Comparison of ENCODE assay signal across 18 cellular contexts in the genomic region with DNA sequence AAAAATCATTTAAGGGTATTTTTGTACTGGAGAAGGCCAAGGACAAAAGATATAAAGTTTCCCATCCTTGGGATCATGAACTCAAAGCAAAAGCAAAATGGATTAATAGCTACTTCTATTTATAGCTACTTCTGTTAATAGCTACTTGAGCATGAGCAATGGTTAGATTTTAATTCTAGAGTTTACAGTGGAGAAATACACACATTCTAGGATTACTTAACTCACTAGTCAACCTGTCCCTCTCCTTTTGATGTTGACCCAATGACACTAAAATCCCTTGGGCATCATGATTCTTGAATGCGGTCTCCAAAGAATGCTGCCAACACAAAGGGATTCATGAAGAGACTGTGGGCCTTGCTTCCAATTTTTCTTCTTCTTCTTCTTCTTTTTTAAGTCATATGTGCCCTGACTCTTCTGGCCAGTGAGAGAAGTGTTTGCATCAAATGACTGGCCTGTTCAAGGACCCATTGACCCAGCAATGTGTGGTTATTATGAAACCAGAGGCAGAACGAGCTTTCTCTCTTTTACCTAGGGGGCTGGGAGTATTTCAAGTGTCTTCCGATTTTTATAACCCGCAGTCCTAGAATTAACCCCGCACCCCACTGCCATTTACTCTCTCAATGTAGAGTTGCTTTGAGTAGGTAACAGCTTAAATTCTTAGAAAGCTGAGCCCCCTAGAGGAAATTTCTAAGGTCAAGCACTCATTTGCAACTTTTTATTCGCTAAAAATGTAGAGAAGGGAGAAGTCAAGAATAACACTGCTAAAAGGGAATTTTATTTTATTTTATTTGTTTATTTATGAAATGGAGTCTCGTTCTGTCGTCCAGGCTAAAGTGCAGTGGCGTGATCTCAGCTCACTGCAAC. TPM values are rescaled to one million over a fixed set of nuclear protein-coding genes. Genes with fewer than 3 reads are reported as not detected.
DNase-seq lines count a peak whose midpoint lies in the region; ATAC-seq and TF ChIP-seq lines count a peak whose summit lies in the region.
"Had no signal": no experiment of that assay in that cellular context is flagged by ENCODE, and none has a peak within 500 bp of the region (broad histone marks: within the 10 kb centered on the region; RNA-seq: fewer than 3 reads in every experiment).

No MANE protein-coding gene starts in this region.

- H3K9me3 Mint-ChIP-seq in glutamatergic neuron (ENCODE audit: unreplicated experiment): peaks cover 1% of the 10 kb centered on the region

- DNase-seq in SK-N-SH (no peak), NCI-H2227 (lab: John Stamatoyannopoulos, UW; ENCODE audit: unreplicated experiment) (peak; percentile 38), adrenal gland (peak in 1 of 7 donors; percentile 11), upper lobe of right lung (no peak), GM20000 (ENCODE audit: low spot score) (no peak), glutamatergic neuron (no peak), amniotic stem cell (lab: John Stamatoyannopoulos, UW) (no peak)
- DNase-seq: 8988T, EL, MV-4-11, NCI-H1417 treated with DMSO at 0.1 percent for 48 hours, NCI-H2029, NCI-H345, NCI-H526 treated with DMSO at 0.1 percent for 48 hours, Peyer's patch, Right ventricle myocardium superior had no signal

- CTCF ChIA-PET in SK-N-SH (lab: Yijun Ruan, JAX): interaction anchor here (1.0 to 4.1 kb wide), 5 partner anchors 10 to 115 kb away, joined by 3 to 28 read pairs (median 5); no protein-coding TSS in a partner anchor

- H3K27ac ChIP-seq in SK-N-SH (ENCODE audit: low read depth in 2 of 2, low read length in 1 of 2): no peak overlapping the region
- peak overlapping the region in 3 of 5 donors; percentile 36 to 42 (median 37) for H3K27ac ChIP-seq in adrenal gland
- H3K27ac ChIP-seq in upper lobe of right lung: no peak overlapping the region
- H3K27ac ChIP-seq: BLaER1 treated with 17β-estradiol and CSF1 and Interleukin-3, amounts not matched to agents 10 nM and 100 nM; Peyer's patch had no signal

- no peaks in the 10 kb centered on the region for H3K9me2 ChIP-seq in SK-N-SH

- no peak overlapping the region for H3K9ac ChIP-seq in SK-N-SH
- H3K9ac ChIP-seq: BLaER1 treated with 17β-estradiol and CSF1 and Interleukin-3, amounts not matched to agents 10 nM and 100 nM had no signal

- H3K4me3 ChIP-seq in SK-N-SH (ENCODE audit: low read depth in 2 of 2, low read length in 1 of 2): no peak overlapping the region
- no peak overlapping the region for H3K4me3 ChIP-seq in adrenal gland
- no peak overlapping the region for H3K4me3 ChIP-seq in upper lobe of right lung
- H3K4me3 ChIP-seq: BLaER1 treated with 17β-estradiol and CSF1 and Interleukin-3, amounts not matched to agents 10 nM and 100 nM; Peyer's patch had no signal

- no peaks in the 10 kb centered on the region for H4K20me1 ChIP-seq in SK-N-SH (ENCODE audit: insufficient read depth)
- H4K20me1 ChIP-seq: BLaER1 treated with 17β-estradiol and CSF1 and Interleukin-3, amounts not matched to agents 10 nM and 100 nM had no signal

- ATAC-seq in SK-N-SH treated with all-trans-retinoic acid at 6 μM for 48 hours (no peak), upper lobe of right lung (peak; percentile 43)

- no peaks in the 10 kb centered on the region for H3F3A ChIP-seq in SK-N-SH (replicated peaks; ENCODE audit: insufficient read depth)

- H3K27me3 Mint-ChIP-seq in glutamatergic neuron (ENCODE audit: unreplicated experiment): peaks cover 4% of the 10 kb centered on the region

- H3K27me3 ChIP-seq in SK-N-SH (ENCODE audit: insufficient read depth) (no peaks in the 10 kb centered on the region; the same call in 1 of the 2 replicates), adrenal gland (no peaks in the 10 kb centered on the region), upper lobe of right lung (no peaks in the 10 kb centered on the region)
- H3K27me3 ChIP-seq: BLaER1 treated with 17β-estradiol and CSF1 and Interleukin-3, amounts not matched to agents 10 nM and 100 nM; Peyer's patch had no signal

- no peaks in the 10 kb centered on the region for H3K36me3 ChIP-seq in SK-N-SH (replicated peaks in 1 of 2; ENCODE audit: control insufficient read depth in 1 of 2, insufficient read depth in 2 of 2, low read length in 1 of 2)
- H3K36me3 ChIP-seq in adrenal gland (replicated peaks in 1 of 2): no peaks in the 10 kb centered on the region
- H3K36me3 ChIP-seq in upper lobe of right lung: no peaks in the 10 kb centered on the region
- H3K36me3 ChIP-seq: BLaER1 treated with 17β-estradiol and CSF1 and Interleukin-3, amounts not matched to agents 10 nM and 100 nM; Peyer's patch had no signal

- no peaks in the 10 kb centered on the region for H3K4me1 Mint-ChIP-seq in glutamatergic neuron (ENCODE audit: low read depth, unreplicated experiment)

- no peak overlapping the region for H2AFZ ChIP-seq in SK-N-SH (ENCODE audit: low read depth)

- TF ChIP-seq POLR2A in adrenal gland (IDR thresholded peaks at IDR 0.05): no peak

- intact Hi-C loops in adrenal gland (cut with DNase I) (no loop called here), upper lobe of right lung (cut with DNase I) (no loop called here)

- POLR2A ChIA-PET in SK-N-SH (lab: Yijun Ruan, JAX): no interaction called here

- TF ChIP-seq RAD21 in SK-N-SH (IDR thresholded peaks at IDR 0.05; ENCODE audit: low read length): no peak

- no peaks in the 10 kb centered on the region for H3K79me2 ChIP-seq in SK-N-SH (ENCODE audit: insufficient read depth)

- WGBS in SK-N-SH (ENCODE audit: low lambda C conversion rate): 79% methylated on average over 9 of the region's 9 CpGs
- 55 to 66% (median 61%) methylated on average over 9 of the region's 9 CpGs for WGBS in adrenal gland, 4 donors

- H3K4me2 ChIP-seq in SK-N-SH: no peak overlapping the region

- TF ChIP-seq CTCF in SK-N-SH (IDR thresholded peaks at IDR 0.05) (peak; percentile 10; the same call in 1 of the 2 replicates), adrenal gland (IDR thresholded peaks at IDR 0.05) (no peak), upper lobe of right lung (IDR thresholded peaks at IDR 0.05) (no peak), GM20000 (IDR thresholded peaks at IDR 0.05; ENCODE audit: extremely low read depth, missing control alignments) (no peak), glutamatergic neuron (IDR thresholded peaks at IDR 0.05; ENCODE audit: partially characterized antibody, unreplicated experiment) (no peak)

- H3K36me3 Mint-ChIP-seq in glutamatergic neuron (ENCODE audit: unreplicated experiment): no peaks in the 10 kb centered on the region

- no peak for TF ChIP-seq EP300 in SK-N-SH (IDR thresholded peaks at IDR 0.05; ENCODE audit: borderline replicate concordance in 1 of 2, low read depth in 1 of 2, low read length in 1 of 2)

- no peak overlapping the region for H3K27ac Mint-ChIP-seq in glutamatergic neuron (ENCODE audit: unreplicated experiment)

- H3K4me1 ChIP-seq in SK-N-SH (ENCODE audit: control insufficient read depth in 1 of 2, insufficient read depth in 2 of 2, low read depth in 1 of 2, low read length in 1 of 2) (no peaks in the 10 kb centered on the region), adrenal gland (replicated peaks in 1 of 2) (peaks cover 11 to 13% of the 10 kb centered on the region in 2 donors), upper lobe of right lung (no peaks in the 10 kb centered on the region)
- H3K4me1 ChIP-seq: Peyer's patch had no signal

- no peaks in the 10 kb centered on the region for H3K9me3 ChIP-seq in SK-N-SH
- no peaks in the 10 kb centered on the region for H3K9me3 ChIP-seq in adrenal gland (replicated peaks in 1 of 3)
- no peaks in the 10 kb centered on the region for H3K9me3 ChIP-seq in upper lobe of right lung
- H3K9me3 ChIP-seq: Peyer's patch had no signal

- H3K4me3 Mint-ChIP-seq in glutamatergic neuron (ENCODE audit: unreplicated experiment): no peak overlapping the region

TF ChIP-seq in SK-N-SH, 30 proteins besides CTCF, POLR2A, EP300 and RAD21 (continues in another document):
- TF ChIP-seq, protein P1, sequence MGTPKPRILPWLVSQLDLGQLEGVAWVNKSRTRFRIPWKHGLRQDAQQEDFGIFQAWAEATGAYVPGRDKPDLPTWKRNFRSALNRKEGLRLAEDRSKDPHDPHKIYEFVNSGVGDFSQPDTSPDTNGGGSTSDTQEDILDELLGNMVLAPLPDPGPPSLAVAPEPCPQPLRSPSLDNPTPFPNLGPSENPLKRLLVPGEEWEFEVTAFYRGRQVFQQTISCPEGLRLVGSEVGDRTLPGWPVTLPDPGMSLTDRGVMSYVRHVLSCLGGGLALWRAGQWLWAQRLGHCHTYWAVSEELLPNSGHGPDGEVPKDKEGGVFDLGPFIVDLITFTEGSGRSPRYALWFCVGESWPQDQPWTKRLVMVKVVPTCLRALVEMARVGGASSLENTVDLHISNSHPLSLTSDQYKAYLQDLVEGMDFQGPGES (IDR thresholded peaks at IDR 0.05; ENCODE audit: low read depth, low read length): no peak
- no peak for TF ChIP-seq SMC3 (IDR thresholded peaks at IDR 0.05; ENCODE audit: low read depth, low read length)
- no peak for TF ChIP-seq POLR2AphosphoS5 (IDR thresholded peaks at IDR 0.05; ENCODE audit: low read depth, low read length)
- no peak for TF ChIP-seq GATA2 (CRISPR knock-in tag; IDR thresholded peaks at IDR 0.05)

TF ChIP-seq in SK-N-SH treated with all-trans-retinoic acid at 6 μM for 48 hours, 23 proteins besides CTCF, POLR2A, EP300 and RAD21 (continues in another document):
- TF ChIP-seq SNAI2 (CRISPR knock-in tag; IDR thresholded peaks at IDR 0.05): no peak
- TF ChIP-seq CREB5 (CRISPR knock-in tag; IDR thresholded peaks at IDR 0.05; ENCODE audit: low read depth): no peak

RNA-seq across cellular contexts. Expression of gene OTOA, which starts 34.6 kb away (rescaled TPM):
- polyA plus RNA-seq in SK-N-SH (2012; rRNA removed) (0.02 TPM in 2 replicates), adrenal gland (1 to 10 TPM in 1 of 3 donors, under 1 TPM in 2; 0.16 to 2.6 (median 0.71) TPM)
- 0.01 and 0.04 TPM in 2 replicates for polyA plus RNA-seq in SK-N-SH (2012; cell fraction: cytosol; rRNA removed)
- polyA plus RNA-seq in SK-N-SH (2012; cell fraction: nucleus; rRNA removed): 0.10 and 0.29 TPM in 2 replicates
- total RNA-seq in adrenal gland (1 to 10 TPM in 3 of 8 donors, under 1 TPM in 3, not detected in 2; 0.18 to 1.9 (median 0.75) TPM), upper lobe of right lung (0.90 TPM), glutamatergic neuron (ENCODE audit: unreplicated experiment) (not detected)
- total RNA-seq: Peyer's patch, Right ventricle myocardium superior had no signal

RNA-seq across cellular contexts. Expression of gene IGSF6, which starts 46.0 kb away (rescaled TPM):
- polyA plus RNA-seq in SK-N-SH (2012; rRNA removed) (not detected in 2 replicates), adrenal gland (10 to 100 TPM in 1 of 3 donors, 1 to 10 TPM in 2; 3.3 to 23.8 (median 3.6) TPM)
- not detected in 2 replicates for polyA plus RNA-seq in SK-N-SH (2012; cell fraction: cytosol; rRNA removed)
- not detected in 2 replicates for polyA plus RNA-seq in SK-N-SH (2012; cell fraction: nucleus; rRNA removed)
- total RNA-seq in adrenal gland (10 to 100 TPM in 4 of 8 donors, 1 to 10 TPM in 4; 3.9 to 35.6 (median 11.2) TPM), upper lobe of right lung (88.4 TPM), glutamatergic neuron (ENCODE audit: unreplicated experiment) (not detected)

Comparison
In these comparisons a context has a peak if more than half of its experiments do, and no peak if none do; other contexts are left out.
1. H3K27ac ChIP-seq: peak in adrenal gland (3 of 5); none in SK-N-SH (0 of 2) and upper lobe of right lung (single experiment).